12 cellular contexts compared by ENCODE assay signal in the genomic region with DNA sequence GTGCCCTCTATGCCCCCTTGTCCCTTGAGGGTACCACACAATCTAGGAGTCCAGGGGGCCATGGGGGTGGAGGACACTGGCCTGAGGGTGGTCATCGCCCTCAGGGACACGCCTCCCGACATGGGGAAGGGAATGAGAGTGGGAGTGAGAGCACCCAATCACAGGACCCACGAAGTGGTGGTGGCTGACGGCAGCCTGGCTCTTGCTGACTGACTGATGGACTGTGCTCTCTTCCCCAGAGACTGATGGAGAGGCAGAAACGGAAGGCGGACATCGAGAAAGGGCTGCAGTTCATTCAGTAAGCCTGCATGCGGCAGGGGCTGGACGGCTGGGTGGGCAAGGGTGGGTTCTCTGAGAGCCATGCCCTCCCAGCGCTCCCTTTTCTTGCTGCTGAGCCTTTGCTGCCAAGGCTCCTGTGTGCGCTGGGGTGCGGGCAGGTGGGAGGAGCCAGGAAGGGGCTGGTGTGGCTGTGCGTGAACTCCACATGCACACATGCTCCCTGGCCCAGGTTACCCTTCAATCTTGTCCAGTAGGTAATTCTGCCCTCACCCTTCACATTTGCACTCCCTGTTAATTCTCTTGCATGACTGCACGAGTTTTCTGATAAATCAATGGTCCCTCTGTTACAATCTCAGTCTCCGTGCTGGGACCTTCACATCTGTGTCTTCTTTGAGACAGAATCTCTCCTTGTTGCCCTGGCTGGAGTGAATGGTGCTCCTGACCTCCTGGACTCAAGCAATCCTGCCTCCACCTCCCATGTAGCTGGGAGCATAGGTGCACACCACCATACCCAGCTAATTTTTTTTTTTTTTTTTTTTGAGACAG.
"Had no signal": no experiment of that assay in that cellular context is flagged by ENCODE, and none has a peak within 500 bp of the region (broad histone marks: within the 10 kb centered on the region; RNA-seq: fewer than 3 reads in every experiment).

No MANE protein-coding gene starts in this region.

- H3K9me3 ChIP-seq: lower lobe of right lung, stomach had no signal

- H3K27ac ChIP-seq: coronary artery, stomach had no signal

- H3K4me3 ChIP-seq: coronary artery, lower lobe of right lung, stomach had no signal

- H3K27me3 ChIP-seq: stomach had no signal

- H3K4me1 ChIP-seq: lower lobe of right lung, stomach had no signal

- DNase-seq: activated CD4-positive, alpha-beta T cell treated with anti-CD3 and anti-CD28 coated beads, Interleukin-2, amount 10 ng/mL, durations not matched to agents 7 days and 5 days; activated naive CD4-positive, alpha-beta T cell; activated naive CD8-positive, alpha-beta T cell treated with anti-CD3 and anti-CD28 coated beads, Interleukin-2, amount 10 ng/mL, durations not matched to agents 7 days and 5 days; activated T-cell treated with anti-CD3 and anti-CD28 coated beads for 4 hours; central memory CD4-positive, alpha-beta T cell; foreskin fibroblast; head of caudate nucleus; lower lobe of right lung; stimulated activated CD4-positive, alpha-beta T cell treated with anti-CD3 and anti-CD28 coated beads, Interleukin-12 subunit alpha, Interleukin-12 subunit beta, amount 100 ng/mL, for 4 hours; stimulated activated CD4-positive, alpha-beta T cell treated with anti-CD3 and anti-CD28 coated beads, Interleukin-2, amount 100 ng/mL, for 24 hours; stomach had no signal
